15 cellular contexts compared by ENCODE assay signal in the genomic region with DNA sequence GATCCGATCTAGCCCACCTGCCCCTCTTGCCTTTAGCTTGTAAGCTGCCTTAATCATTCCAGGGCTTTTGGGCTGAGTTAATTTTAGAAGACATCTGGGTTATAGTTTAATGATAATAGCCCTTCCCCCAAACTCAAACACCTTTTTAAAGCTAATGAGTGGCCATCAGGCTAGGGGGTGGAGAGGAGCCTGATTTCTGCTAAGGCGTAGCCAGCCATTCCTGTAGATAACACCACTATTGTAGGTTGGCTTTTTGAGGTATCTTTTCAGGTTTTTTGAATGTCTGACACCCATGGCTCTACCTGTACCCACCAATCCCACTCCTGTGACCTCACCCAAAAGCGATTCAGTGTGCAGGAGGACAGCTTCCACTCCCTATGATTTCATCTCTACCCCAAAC. TPM values are rescaled to one million over a fixed set of nuclear protein-coding genes. Genes with fewer than 3 reads are reported as not detected.
A peak's percentile ranks its signal among the peaks of the same experiment; 100 is the strongest.
DNase-seq lines count a peak whose midpoint lies in the region; ATAC-seq and TF ChIP-seq lines count a peak whose summit lies in the region.
"Had no signal": no experiment of that assay in that cellular context is flagged by ENCODE, and none has a peak within 500 bp of the region (broad histone marks: within the 10 kb centered on the region; RNA-seq: fewer than 3 reads in every experiment).

No MANE protein-coding gene starts in this region.

- H3K9me3 ChIP-seq in left ventricle myocardium inferior (replicated peaks) = no peaks in the 10 kb centered on the region
- H3K9me3 ChIP-seq in gastroesophageal sphincter = no peaks in the 10 kb centered on the region
- H3K9me3 ChIP-seq in effector memory CD4-positive, alpha-beta T cell (ENCODE audit: control insufficient read depth, low read length) = no peaks in the 10 kb centered on the region
- H3K9me3 ChIP-seq: HAP-1 had no signal

- DNase-seq in left ventricle myocardium inferior = no peak
- no peak for DNase-seq in Right ventricle myocardium superior
- DNase-seq in NCI-H82 (lab: John Stamatoyannopoulos, UW) = peak; percentile 83
- no peak for DNase-seq in effector memory CD4-positive, alpha-beta T cell
- DNase-seq in NCI-H345 (lab: John Stamatoyannopoulos, UW) = no peak
- DNase-seq: C1 segment of cervical spinal cord, NCI-H2081, NCI-H510A treated with DMSO at 0.1 percent for 48 hours, PC-9, SW 1271 had no signal

- TF ChIP-seq POLR2A in gastroesophageal sphincter (IDR thresholded peaks at IDR 0.05) = no peak

- H3K36me3 ChIP-seq in left ventricle myocardium inferior (no peaks in the 10 kb centered on the region), gastroesophageal sphincter (no peaks in the 10 kb centered on the region)
- no peaks in the 10 kb centered on the region for H3K36me3 ChIP-seq in effector memory CD4-positive, alpha-beta T cell (ENCODE audit: control insufficient read depth, insufficient read depth, low read length)
- H3K36me3 ChIP-seq: HAP-1 had no signal

- TF ChIP-seq EP300 in gastroesophageal sphincter (IDR thresholded peaks at IDR 0.05) = no peak

- 74 to 82% methylated on average over 2 to 3 of the region's 3 CpGs for whole genome bisulfite sequencing in gastroesophageal sphincter (ENCODE audit: low coverage in 1 of 2), 2 donors

- TF ChIP-seq CTCF in left ventricle myocardium inferior (IDR thresholded peaks at IDR 0.05; ENCODE audit: borderline replicate concordance) (no peak), gastroesophageal sphincter (IDR thresholded peaks at IDR 0.05) (no peak)

- H3K27ac ChIP-seq in left ventricle myocardium inferior (replicated peaks) (peak overlapping the region; percentile 85), gastroesophageal sphincter (peak overlapping the region in 3 of 4 donors; percentile 7 to 17 (median 12))
- H3K27ac ChIP-seq in effector memory CD4-positive, alpha-beta T cell (ENCODE audit: insufficient read depth, low read length, poor library complexity, severe bottlenecking) = no peak overlapping the region
- H3K27ac ChIP-seq: PC-9 had no signal

- H3K27me3 ChIP-seq in left ventricle myocardium inferior (ENCODE audit: low read depth) (no peaks in the 10 kb centered on the region), gastroesophageal sphincter (no peaks in the 10 kb centered on the region)
- no peaks in the 10 kb centered on the region for H3K27me3 ChIP-seq in effector memory CD4-positive, alpha-beta T cell (replicated peaks; ENCODE audit: control insufficient read depth, insufficient read depth, low read length, poor library complexity, severe bottlenecking)

- peaks cover 46% of the 10 kb centered on the region for H3K4me1 Mint-ChIP-seq in stimulated activated memory B cell treated with anti-CD40 and anti-IgM and Interleukin-4, amounts not matched to agents 10 μg/mL and 1 μg/mL and 100 μg/mL, for 72 hours

- intact Hi-C loops in left ventricle myocardium inferior (cut with micrococcal nuclease) (no loop called here), Right ventricle myocardium superior (cut with DNase I) (no loop called here)

- peak overlapping the region; percentile 70 for H3K27ac Mint-ChIP-seq in stimulated activated memory B cell treated with anti-CD40 and anti-IgM and Interleukin-4, amounts not matched to agents 10 μg/mL and 1 μg/mL and 100 μg/mL, for 72 hours

- H3K4me3 Mint-ChIP-seq in stimulated activated memory B cell treated with anti-CD40 and anti-IgM and Interleukin-4, amounts not matched to agents 10 μg/mL and 1 μg/mL and 100 μg/mL, for 72 hours = no peak overlapping the region
- H3K4me3 Mint-ChIP-seq: IgD-negative memory B cell had no signal

- H3K4me1 ChIP-seq in left ventricle myocardium inferior = peaks cover 54% of the 10 kb centered on the region
- peaks cover 0 to 81% (median 0%) of the 10 kb centered on the region in 3 donors for H3K4me1 ChIP-seq in gastroesophageal sphincter
- peaks cover 8% of the 10 kb centered on the region for H3K4me1 ChIP-seq in effector memory CD4-positive, alpha-beta T cell (ENCODE audit: control insufficient read depth, insufficient read depth, low read length, poor library complexity, severe bottlenecking)
- H3K4me1 ChIP-seq: HAP-1 had no signal

- H3K27me3 Mint-ChIP-seq in stimulated activated memory B cell treated with anti-CD40 and anti-IgM and Interleukin-4, amounts not matched to agents 10 μg/mL and 1 μg/mL and 100 μg/mL, for 72 hours = no peaks in the 10 kb centered on the region
- H3K27me3 Mint-ChIP-seq: IgD-negative memory B cell had no signal

- no peaks in the 10 kb centered on the region for H3K9me3 Mint-ChIP-seq in stimulated activated memory B cell treated with anti-CD40 and anti-IgM and Interleukin-4, amounts not matched to agents 10 μg/mL and 1 μg/mL and 100 μg/mL, for 72 hours
- H3K9me3 Mint-ChIP-seq: IgD-negative memory B cell had no signal

- ATAC-seq in Right ventricle myocardium superior (ENCODE audit: poor library complexity) (no peak), gastroesophageal sphincter (no peak), GM18909 (IDR thresholded peaks at IDR 0.05; ENCODE audit: poor library complexity, unreplicated experiment) (no peak)
- no peak for ATAC-seq in stimulated activated memory B cell treated with anti-CD40 and anti-IgM and Interleukin-4, amounts not matched to agents 10 μg/mL and 1 μg/mL and 100 μg/mL, for 72 hours

- no peaks in the 10 kb centered on the region for H3K36me3 Mint-ChIP-seq in stimulated activated memory B cell treated with anti-CD40 and anti-IgM and Interleukin-4, amounts not matched to agents 10 μg/mL and 1 μg/mL and 100 μg/mL, for 72 hours

- H3K4me3 ChIP-seq in left ventricle myocardium inferior (no peak overlapping the region), gastroesophageal sphincter (no peak overlapping the region)
- H3K4me3 ChIP-seq in effector memory CD4-positive, alpha-beta T cell (ENCODE audit: insufficient read depth, low read depth, low read length, poor library complexity, severe bottlenecking) = no peak overlapping the region
- H3K4me3 ChIP-seq: HAP-1, PC-9 had no signal

RNA-seq across cellular contexts. Expression of gene SYPL1, which starts 7.6 kb away (rescaled TPM):
- total RNA-seq in left ventricle myocardium inferior (83.6 TPM), Right ventricle myocardium superior (88.8 TPM), gastroesophageal sphincter (100 to 1,000 TPM in 1 of 4 donors, 10 to 100 TPM in 3; 80.0 to 132 (median 93.2) TPM)
